In the genomic region with DNA sequence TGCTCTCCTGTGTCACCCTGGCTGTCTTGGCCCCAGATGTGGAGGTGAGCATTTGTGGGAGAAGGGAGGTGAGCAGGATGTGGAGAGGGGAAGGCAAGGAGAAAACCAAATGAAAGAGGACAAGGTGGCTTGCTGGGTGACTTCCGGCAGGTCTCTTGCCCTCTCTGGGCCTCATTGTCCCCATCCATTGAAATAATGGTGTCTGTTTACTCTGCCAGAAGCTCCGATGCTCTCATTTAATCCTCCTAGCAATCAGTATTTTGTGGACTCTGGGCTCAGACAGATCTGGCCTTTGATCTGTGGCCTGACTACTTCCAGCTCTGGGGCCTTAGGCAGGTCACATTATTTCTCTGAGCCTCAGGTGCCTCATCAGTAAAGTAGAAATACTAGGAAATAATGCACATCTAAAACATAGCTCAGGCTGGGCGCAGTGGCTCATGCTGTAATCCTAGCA, we compare ENCODE assay signal across 1 cellular context.
TF ChIP-seq lines count a peak whose summit lies in the region.

No MANE protein-coding gene starts in this region.

TF ChIP-seq in SK-N-SH treated with all-trans-retinoic acid at 6 μM for 48 hours, 23 proteins besides CTCF, POLR2A, EP300 and RAD21 (continued from another document):
- TF ChIP-seq, protein P1, sequence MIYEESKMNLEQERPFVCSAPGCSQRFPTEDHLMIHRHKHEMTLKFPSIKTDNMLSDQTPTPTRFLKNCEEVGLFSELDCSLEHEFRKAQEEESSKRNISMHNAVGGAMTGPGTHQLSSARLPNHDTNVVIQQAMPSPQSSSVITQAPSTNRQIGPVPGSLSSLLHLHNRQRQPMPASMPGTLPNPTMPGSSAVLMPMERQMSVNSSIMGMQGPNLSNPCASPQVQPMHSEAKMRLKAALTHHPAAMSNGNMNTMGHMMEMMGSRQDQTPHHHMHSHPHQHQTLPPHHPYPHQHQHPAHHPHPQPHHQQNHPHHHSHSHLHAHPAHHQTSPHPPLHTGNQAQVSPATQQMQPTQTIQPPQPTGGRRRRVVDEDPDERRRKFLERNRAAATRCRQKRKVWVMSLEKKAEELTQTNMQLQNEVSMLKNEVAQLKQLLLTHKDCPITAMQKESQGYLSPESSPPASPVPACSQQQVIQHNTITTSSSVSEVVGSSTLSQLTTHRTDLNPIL (CRISPR knock-in tag; IDR thresholded peaks at IDR 0.05; ENCODE audit: low read depth) = no peak
- TF ChIP-seq PPARA (CRISPR knock-in tag; IDR thresholded peaks at IDR 0.05; ENCODE audit: borderline replicate concordance) = no peak
